ENCODE assay signal across 9 cellular contexts in the genomic region with DNA sequence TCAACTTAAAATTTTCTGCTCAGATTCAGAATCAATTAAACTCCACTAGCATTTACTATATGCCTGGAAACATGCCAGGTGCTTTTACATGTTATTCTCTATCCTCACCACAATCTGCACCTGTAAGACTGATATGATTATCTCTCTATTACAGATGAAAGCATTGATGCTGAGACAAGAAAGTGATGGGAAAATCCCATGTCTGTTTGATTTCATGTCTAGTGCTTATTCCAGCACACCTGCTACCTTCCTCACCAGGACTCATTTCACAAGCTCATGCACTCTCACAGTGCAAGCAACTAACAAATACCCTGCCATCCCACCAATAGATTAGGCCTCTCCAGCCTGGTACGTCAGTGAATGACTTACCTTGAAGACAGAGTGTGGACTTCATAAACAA. TPM values are rescaled to one million over a fixed set of nuclear protein-coding genes. Genes with fewer than 3 reads are reported as not detected.
DNase-seq lines count a peak whose midpoint lies in the region; ATAC-seq lines count a peak whose summit lies in the region.
"Had no signal": no experiment of that assay in that cellular context is flagged by ENCODE, and none has a peak within 500 bp of the region (broad histone marks: within the 10 kb centered on the region; RNA-seq: fewer than 3 reads in every experiment).

No MANE protein-coding gene starts in this region.

- DNase-seq in activated CD4-positive, alpha-beta T cell treated with anti-CD3 and anti-CD28 coated beads for 4 hours: peak; percentile 21 to 24
- no peak for DNase-seq in activated CD4-positive, alpha-beta T cell treated with anti-CD3 and anti-CD28 coated beads for 1 hour
- DNase-seq in NCI-H2171 (lab: John Stamatoyannopoulos, UW) (peak; percentile 10), aorta (no peak), HT-29 (ENCODE audit: low spot score) (no peak)
- DNase-seq in stimulated activated CD4-positive, alpha-beta T cell treated with anti-CD3 and anti-CD28 coated beads, Interleukin-4, amount 100 ng/mL, for 24 hours: peak; percentile 56
- DNase-seq: HFFc6 had no signal

- H3K36me3 ChIP-seq in aorta (ENCODE audit: control insufficient read depth in 1 of 2, insufficient read depth in 2 of 2, low read length in 1 of 2): no peaks in the 10 kb centered on the region

- no peak overlapping the region for H3K4me3 ChIP-seq in aorta (ENCODE audit: low read length in 2 of 2)

- 95 to 97% methylated on average over 1 of the region's 1 CpG for WGBS in aorta, 2 donors

- H3K27me3 ChIP-seq in aorta (ENCODE audit: control insufficient read depth in 1 of 2, insufficient read depth in 2 of 2, low read length in 1 of 2): no peaks in the 10 kb centered on the region

- H3K4me1 ChIP-seq in aorta (ENCODE audit: control insufficient read depth in 1 of 2, insufficient read depth in 2 of 2, low read length in 2 of 2): peaks cover 0 to 3% of the 10 kb centered on the region in 2 donors

- no peak overlapping the region for H3K27ac ChIP-seq in aorta (ENCODE audit: low read depth in 1 of 2, low read length in 2 of 2)

- ATAC-seq in HG02759 (IDR thresholded peaks at IDR 0.05; ENCODE audit: unreplicated experiment): peak; percentile 60
- ATAC-seq in aorta (ENCODE audit: low FRiP score): no peak
- ATAC-seq in GM19324 (IDR thresholded peaks at IDR 0.05; ENCODE audit: low FRiP score, unreplicated experiment): no peak

- intact Hi-C loops in aorta (cut with DNase I): no loop called here

- no peaks in the 10 kb centered on the region for H3K9me3 ChIP-seq in aorta (ENCODE audit: control insufficient read depth, low read length)

RNA-seq across cellular contexts. Expression of a gene that starts 25.0 kb away (rescaled TPM):
- total RNA-seq in aorta: 100 to 1,000 TPM; 136 to 154 TPM
- 10 to 100 TPM; 16.7 to 60.8 TPM for polyA plus RNA-seq in aorta
- 11.8 and 12.0 TPM in 2 replicates for total RNA-seq in HT-29 (2014; rRNA removed; shearing (Covaris generic))

Comparison
In these comparisons a context has a peak if more than half of its experiments do, and no peak if none do; other contexts are left out.
1. DNase-seq: peak in activated CD4-positive, alpha-beta T cell treated with anti-CD3 and anti-CD28 coated beads for 4 hours (2 of 2), NCI-H2171 (single experiment) and stimulated activated CD4-positive, alpha-beta T cell treated with anti-CD3 and anti-CD28 coated beads, Interleukin-4, amount 100 ng/mL, for 24 hours (single experiment); none in activated CD4-positive, alpha-beta T cell treated with anti-CD3 and anti-CD28 coated beads for 1 hour (single experiment), aorta (0 of 2) and HT-29 (single experiment).
2. RNA of a gene that starts 25.0 kb away (total RNA-seq): 136 to 154 TPM in aorta; 11.8 to 12.0 TPM in HT-29; every median in the first group is over 10 times any median in the second.